ENCODE assay signal across 8 cellular contexts in genomic region chr11:18395735-18396504, GRCh38. TPM values are rescaled to one million over a fixed set of nuclear protein-coding genes. Genes with fewer than 3 reads are reported as not detected.
DNase-seq lines count a peak whose midpoint lies in the region; ATAC-seq and TF ChIP-seq lines count a peak whose summit lies in the region.

No MANE protein-coding gene starts in this region.

- no peak for TF ChIP-seq RAD21 in Ishikawa (IDR thresholded peaks at IDR 0.05; ENCODE audit: low read depth)

- 0 out of 2 replicates have a peak, but pooled peaks have one; percentile 20 for TF ChIP-seq EP300 in Ishikawa (IDR thresholded peaks at IDR 0.05; ENCODE audit: borderline replicate concordance)

- no peak for TF ChIP-seq CTCF in epithelial cell of proximal tubule (conservative IDR thresholded peaks at IDR 0.05; ENCODE audit: low read depth, low read length)

- ATAC-seq in GM21576 (IDR thresholded peaks at IDR 0.05; ENCODE audit: unreplicated experiment): peak; percentile 61

- DNase-seq in DMS114 treated with DMSO at 0.1 percent for 48 hours (lab: John Stamatoyannopoulos, UW; ENCODE audit: unreplicated experiment): peak; percentile 75
- DNase-seq in OCI-M2 (lab: John Stamatoyannopoulos, UW; ENCODE audit: unreplicated experiment): peak; percentile 81
- DNase-seq in activated T-cell treated with anti-CD3 and anti-CD28 coated beads, Interleukin-2, amount 50 U/mL, for 1 hour: peak; percentile 98
- DNase-seq in epithelial cell of proximal tubule (ENCODE audit: low read depth): peak; percentile 89
- DNase-seq in mucosa of gallbladder (ENCODE audit: low spot score): peak; percentile 98
- peak; percentile 92 for DNase-seq in stimulated activated CD8-positive, alpha-beta memory T cell treated with anti-CD3 and anti-CD28 coated beads, Interleukin-4, amount 100 ng/mL, for 24 hours (ENCODE audit: low read depth)

- peak overlapping the region; percentile 76 for H3K4me3 ChIP-seq in epithelial cell of proximal tubule (ENCODE audit: low read depth, low read length)

TF ChIP-seq in Ishikawa, 13 proteins besides CTCF, POLR2A, EP300 and RAD21:
- TF ChIP-seq TEAD4 (IDR thresholded peaks at IDR 0.05) (peak; percentile 39), USF1 (IDR thresholded peaks at IDR 0.05) (no peak), EGR1 (IDR thresholded peaks at IDR 0.05) (peak; percentile 70), TCF12 (IDR thresholded peaks at IDR 0.05; ENCODE audit: low read depth) (peak; percentile 31; the same call in 1 of the 2 replicates), FOXM1 (IDR thresholded peaks at IDR 0.05; ENCODE audit: borderline replicate concordance, low read depth) (no peak; the same call in 1 of the 2 replicates), CEBPB (IDR thresholded peaks at IDR 0.05) (0 out of 2 replicates have a peak, but pooled peaks have one; percentile 2), TAF1 (IDR thresholded peaks at IDR 0.05; ENCODE audit: low read depth) (no peak; the same call in 1 of the 2 replicates), YY1 (IDR thresholded peaks at IDR 0.05; ENCODE audit: low read depth) (0 out of 2 replicates have a peak, but pooled peaks have one; percentile 12), MAX (IDR thresholded peaks at IDR 0.05) (peak; percentile 43; the same call in 1 of the 2 replicates), NFIC (IDR thresholded peaks at IDR 0.05) (peak; percentile 96), REST (IDR thresholded peaks at IDR 0.05; ENCODE audit: low read depth) (no peak)

RNA-seq across cellular contexts. Expression of gene LDHA, which starts 1.6 kb away (rescaled TPM):
- total RNA-seq in epithelial cell of proximal tubule: 1,254 and 1,671 TPM in 2 replicates
- total RNA-seq in mucosa of gallbladder: 298 TPM

RNA-seq across cellular contexts. Expression of gene LDHC, which starts 16.2 kb away (rescaled TPM):
- total RNA-seq in epithelial cell of proximal tubule: not detected in 2 replicates
- total RNA-seq in mucosa of gallbladder: 0.89 TPM

RNA-seq across cellular contexts. Expression of gene LDHAL6A, which starts 59.7 kb away (rescaled TPM):
- not detected in 2 replicates for total RNA-seq in epithelial cell of proximal tubule
- total RNA-seq in mucosa of gallbladder: not detected

Comparison
In these comparisons a context has a peak if more than half of its experiments do, and no peak if none do; other contexts are left out.
1. Peak in every context shown above with its lines: DNase-seq, ATAC-seq and H3K4me3 ChIP-seq.